In genomic region chr4:98657531-98658286, GRCh38 we compare ENCODE assay signal across 7 cellular contexts. TPM values are rescaled to one million over a fixed set of nuclear protein-coding genes. Genes with fewer than 3 reads are reported as not detected.
DNase-seq lines count a peak whose midpoint lies in the region; ATAC-seq and TF ChIP-seq lines count a peak whose summit lies in the region.

No MANE protein-coding gene starts in this region.

- no peaks in the 10 kb centered on the region for H3K9me3 Mint-ChIP-seq in activated T-helper 1 cell treated with anti-CD3 and anti-CD28 coated beads, Interleukin-12 subunit alpha, Interleukin-12 subunit beta, Interleukin-2, Interleukin-4 antibody, amounts not matched to agents 30 ng/mL and 10 ng/mL and 1 ng/mL, durations not matched to agents 14 hours and 24 hours and 36 hours
- H3K9me3 Mint-ChIP-seq in nephron = peaks cover 5% of the 10 kb centered on the region

- H3K4me1 ChIP-seq in tibial artery = peaks cover 0 to 48% (median 17%) of the 10 kb centered on the region in 4 donors

- no peaks in the 10 kb centered on the region for H3K9me3 ChIP-seq in tibial artery

- intact Hi-C loops in activated T-helper 1 cell treated with anti-CD3 and anti-CD28 coated beads, Interleukin-12 subunit alpha, Interleukin-12 subunit beta, Interleukin-2, Interleukin-4 antibody, amounts not matched to agents 30 ng/mL and 10 ng/mL and 1 ng/mL, durations not matched to agents 14 hours and 24 hours and 36 hours (cut with micrococcal nuclease) = loop anchor here (1.0 kb wide), 7 partner anchors 14 to 514 kb away; partner anchors contain the start of genes METAP1 and STPG2
- intact Hi-C loops in tibial artery (cut with DNase I; ENCODE audit: low total_unique reads) = no loop called here

- H3K27ac ChIP-seq in tibial artery = peak overlapping the region; percentile 61 to 79

- H3K4me1 Mint-ChIP-seq in activated T-helper 1 cell treated with anti-CD3 and anti-CD28 coated beads, Interleukin-12 subunit alpha, Interleukin-12 subunit beta, Interleukin-2, Interleukin-4 antibody, amounts not matched to agents 30 ng/mL and 10 ng/mL and 1 ng/mL, durations not matched to agents 14 hours and 24 hours and 36 hours (ENCODE audit: low read depth) = peaks cover 82% of the 10 kb centered on the region
- H3K4me1 Mint-ChIP-seq in nephron = peaks cover 76% of the 10 kb centered on the region

- no peak for TF ChIP-seq POLR2A in GM18505 (IDR thresholded peaks at IDR 0.05; ENCODE audit: borderline replicate concordance, extremely low read depth, insufficient read depth, insufficient read length)

- peak; percentile 10 for ATAC-seq in GM18505 (IDR thresholded peaks at IDR 0.05; ENCODE audit: unreplicated experiment)
- ATAC-seq in HG02943 (IDR thresholded peaks at IDR 0.05; ENCODE audit: low read depth, unreplicated experiment) = peak; percentile 23

- peaks cover 14% of the 10 kb centered on the region for H3K36me3 Mint-ChIP-seq in activated T-helper 1 cell treated with anti-CD3 and anti-CD28 coated beads, Interleukin-12 subunit alpha, Interleukin-12 subunit beta, Interleukin-2, Interleukin-4 antibody, amounts not matched to agents 30 ng/mL and 10 ng/mL and 1 ng/mL, durations not matched to agents 14 hours and 24 hours and 36 hours (ENCODE audit: low read depth)
- H3K36me3 Mint-ChIP-seq in nephron (ENCODE audit: low read depth) = no peaks in the 10 kb centered on the region

- no peaks in the 10 kb centered on the region for H3K27me3 ChIP-seq in tibial artery

- peak overlapping the region; percentile 65 to 78 for H3K4me3 ChIP-seq in tibial artery

- no peaks in the 10 kb centered on the region for H3K36me3 ChIP-seq in tibial artery

- peak overlapping the region; percentile 95 for H3K27ac Mint-ChIP-seq in activated T-helper 1 cell treated with anti-CD3 and anti-CD28 coated beads, Interleukin-12 subunit alpha, Interleukin-12 subunit beta, Interleukin-2, Interleukin-4 antibody, amounts not matched to agents 30 ng/mL and 10 ng/mL and 1 ng/mL, durations not matched to agents 14 hours and 24 hours and 36 hours
- peak overlapping the region; percentile 48 to 61 (median 49) for H3K27ac Mint-ChIP-seq in nephron

- H3K27me3 Mint-ChIP-seq in activated T-helper 1 cell treated with anti-CD3 and anti-CD28 coated beads, Interleukin-12 subunit alpha, Interleukin-12 subunit beta, Interleukin-2, Interleukin-4 antibody, amounts not matched to agents 30 ng/mL and 10 ng/mL and 1 ng/mL, durations not matched to agents 14 hours and 24 hours and 36 hours (ENCODE audit: insufficient read depth) = no peaks in the 10 kb centered on the region
- H3K27me3 Mint-ChIP-seq in nephron (ENCODE audit: low read depth) = peaks cover 38% of the 10 kb centered on the region

- DNase-seq in NCI-H69 (lab: John Stamatoyannopoulos, UW) (peak; percentile 83), fibroblast of peridontal ligament (ENCODE audit: extremely low read depth) (peak; percentile 74), tibial artery (peak in 1 of 2 donors; percentile 30)
- peak; percentile 34 for DNase-seq in activated T-helper 1 cell treated with anti-CD3 and anti-CD28 coated beads, Interleukin-12 subunit alpha, Interleukin-12 subunit beta, Interleukin-2, Interleukin-4 antibody, amounts not matched to agents 30 ng/mL and 10 ng/mL and 1 ng/mL, durations not matched to agents 14 hours and 24 hours and 36 hours (ENCODE audit: low spot score)

- TF ChIP-seq CTCF in nephron (IDR thresholded peaks at IDR 0.05; ENCODE audit: unreplicated experiment in 3 of 3) (no peak), tibial artery (IDR thresholded peaks at IDR 0.05) (no peak)

- peak overlapping the region; percentile 96 for H3K4me3 Mint-ChIP-seq in activated T-helper 1 cell treated with anti-CD3 and anti-CD28 coated beads, Interleukin-12 subunit alpha, Interleukin-12 subunit beta, Interleukin-2, Interleukin-4 antibody, amounts not matched to agents 30 ng/mL and 10 ng/mL and 1 ng/mL, durations not matched to agents 14 hours and 24 hours and 36 hours
- peak overlapping the region; percentile 86 to 93 (median 90) for H3K4me3 Mint-ChIP-seq in nephron

RNA-seq across cellular contexts. Expression of gene TSPAN5, which starts 0.7 kb away (rescaled TPM):
- 34.1 and 35.5 TPM in 2 replicates for total RNA-seq in activated T-helper 1 cell treated with anti-CD3 and anti-CD28 coated beads, Interleukin-12 subunit alpha, Interleukin-12 subunit beta, Interleukin-2, Interleukin-4 antibody, amounts not matched to agents 30 ng/mL and 10 ng/mL and 1 ng/mL, durations not matched to agents 14 hours and 24 hours and 36 hours
